9 cellular contexts compared by ENCODE assay signal in genomic region chr11:130390071-130390758, GRCh38. TPM values are rescaled to one million over a fixed set of nuclear protein-coding genes. Genes with fewer than 3 reads are reported as not detected.
DNase-seq lines count a peak whose midpoint lies in the region; FAIRE-seq and TF ChIP-seq lines count a peak whose summit lies in the region.
"Had no signal": no experiment of that assay in that cellular context is flagged by ENCODE, and none has a peak within 500 bp of the region (broad histone marks: within the 10 kb centered on the region; RNA-seq: fewer than 3 reads in every experiment).

No MANE protein-coding gene starts in this region.

- no peak overlapping the region for H3K4me3 ChIP-seq in AG04449 (ENCODE audit: low read depth, low read length)
- no peak overlapping the region for H3K4me3 ChIP-seq in astrocyte (ENCODE audit: insufficient read depth, low read depth, low read length)
- no peak overlapping the region for H3K4me3 ChIP-seq in uterus

- CTCF ChIA-PET in AG04449 (lab: Yijun Ruan, JAX) = interaction anchor here (0.6 to 2.7 kb wide), 13 partner anchors 9 to 526 kb away, joined by 3 to 21 read pairs (median 4); partner anchors contain the start of gene SNX19

- H3K27me3 ChIP-seq in astrocyte (ENCODE audit: insufficient read depth, low read length) (peaks cover 60% of the 10 kb centered on the region), uterus (no peaks in the 10 kb centered on the region)

- H3K4me2 ChIP-seq in astrocyte (ENCODE audit: low read length) = peak overlapping the region; percentile 32

- no peak overlapping the region for H2AFZ ChIP-seq in astrocyte (ENCODE audit: low read depth, low read length)

- no peak overlapping the region for H3K27ac Mint-ChIP-seq in astrocyte (ENCODE audit: unreplicated experiment)

- no peak overlapping the region for H3K27ac ChIP-seq in astrocyte (ENCODE audit: low read depth, low read length)
- H3K27ac ChIP-seq in uterus = no peak overlapping the region

- no peaks in the 10 kb centered on the region for H3K36me3 Mint-ChIP-seq in astrocyte (ENCODE audit: low read depth, unreplicated experiment)
- H3K36me3 Mint-ChIP-seq: activated naive CD4-positive, alpha-beta T cell treated with anti-CD3 and anti-CD28 coated beads, Interleukin-2, amount 50 U/mL, for 24 hours had no signal

- intact Hi-C loops in uterus (cut with DNase I; ENCODE audit: low total_unique reads) = no loop called here

- H3K36me3 ChIP-seq in astrocyte (ENCODE audit: insufficient read depth, low read length) (no peaks in the 10 kb centered on the region), uterus (no peaks in the 10 kb centered on the region)

- POLR2A ChIA-PET in AG04449 (lab: Yijun Ruan, JAX) = no interaction called here

- no peak for TF ChIP-seq POLR2A in uterus (IDR thresholded peaks at IDR 0.05)

- H3K9ac ChIP-seq in astrocyte (ENCODE audit: low read length) = peak overlapping the region; percentile 4

- H3K27me3 Mint-ChIP-seq in astrocyte (ENCODE audit: low read depth, unreplicated experiment) = peaks cover 76% of the 10 kb centered on the region
- H3K27me3 Mint-ChIP-seq: activated naive CD4-positive, alpha-beta T cell treated with anti-CD3 and anti-CD28 coated beads, Interleukin-2, amount 50 U/mL, for 24 hours had no signal

- H3K4me1 ChIP-seq in astrocyte (ENCODE audit: insufficient read depth, low read length) = peaks cover 11% of the 10 kb centered on the region
- no peaks in the 10 kb centered on the region for H3K4me1 ChIP-seq in uterus

- no peaks in the 10 kb centered on the region for H3K9me3 Mint-ChIP-seq in astrocyte (ENCODE audit: unreplicated experiment)
- H3K9me3 Mint-ChIP-seq: activated naive CD4-positive, alpha-beta T cell treated with anti-CD3 and anti-CD28 coated beads, Interleukin-2, amount 50 U/mL, for 24 hours had no signal

- no peaks in the 10 kb centered on the region for H3K79me2 ChIP-seq in astrocyte (ENCODE audit: insufficient read depth, low read length)

- peak; percentile 65 for TF ChIP-seq CTCF in AG04449 (IDR thresholded peaks at IDR 0.05; ENCODE audit: insufficient read depth, low read length, missing control alignments)
- TF ChIP-seq CTCF in astrocyte (IDR thresholded peaks at IDR 0.05; ENCODE audit: insufficient read depth, low read depth, low read length) = peak; percentile 48
- TF ChIP-seq CTCF in uterus (IDR thresholded peaks at IDR 0.05) = peak; percentile 43 to 53 (median 46)

- H3K9me3 ChIP-seq in astrocyte (ENCODE audit: insufficient read depth, low read depth, low read length) (no peaks in the 10 kb centered on the region), uterus (no peaks in the 10 kb centered on the region)

- peaks cover 10% of the 10 kb centered on the region for H3K4me1 Mint-ChIP-seq in astrocyte (ENCODE audit: low read depth, unreplicated experiment)

- peak; percentile 88 for FAIRE-seq in astrocyte (lab: Jason Lieb, UNC)

- DNase-seq in AG04449 (ENCODE audit: low read depth, low spot score) = no peak
- DNase-seq in Kasumi-1 (lab: John Stamatoyannopoulos, UW) = peak; percentile 68 to 72
- peak; percentile 81 for DNase-seq in astrocyte (ENCODE audit: low read depth)
- peak; percentile 60 for DNase-seq in kidney tubule cell (ENCODE audit: low spot score)
- DNase-seq in uterus = peak in 1 of 2 donors; percentile 46
- DNase-seq in RPMI8226 = no peak
- no peak for DNase-seq in germinal center (ENCODE audit: low spot score)
- no peak for DNase-seq in stimulated activated CD8-positive, alpha-beta memory T cell treated with anti-CD3 and anti-CD28 coated beads, Interleukin-4, amount 100 ng/mL, for 48 hours

- H3K4me3 Mint-ChIP-seq in astrocyte (ENCODE audit: unreplicated experiment) = no peak overlapping the region
- H3K4me3 Mint-ChIP-seq: activated naive CD4-positive, alpha-beta T cell treated with anti-CD3 and anti-CD28 coated beads, Interleukin-2, amount 50 U/mL, for 24 hours had no signal

- no peaks in the 10 kb centered on the region for H4K20me1 ChIP-seq in astrocyte (ENCODE audit: insufficient read depth, low read length)

RNA-seq across cellular contexts. Expression of gene ADAMTS8, which starts 38.2 kb away (rescaled TPM):
- total RNA-seq in astrocyte (0.17 and 0.20 TPM in 2 replicates), uterus (1 to 10 TPM; 1.2 to 7.3 (median 4.6) TPM)

RNA-seq across cellular contexts. Expression of gene ADAMTS15, which starts 58.2 kb away (rescaled TPM):
- total RNA-seq in astrocyte (10.0 and 13.8 TPM in 2 replicates), uterus (10 to 100 TPM in 1 of 4 donors, 1 to 10 TPM in 3; 2.0 to 16.6 (median 6.1) TPM)

Comparison
In these comparisons a context has a peak if more than half of its experiments do, and no peak if none do; other contexts are left out.
1. DNase-seq: peak in Kasumi-1 (2 of 2), astrocyte (single experiment) and kidney tubule cell (single experiment); none in AG04449 (single experiment), RPMI8226 (single experiment), germinal center (single experiment) and stimulated activated CD8-positive, alpha-beta memory T cell treated with anti-CD3 and anti-CD28 coated beads, Interleukin-4, amount 100 ng/mL, for 48 hours (single experiment).
2. Peak in every context shown above with its lines, with median percentiles within 50 percentile points of each other: CTCF ChIP-seq.